22 cellular contexts compared by ENCODE assay signal in genomic region chr9:136084191-136084944, GRCh38. TPM values are rescaled to one million over a fixed set of nuclear protein-coding genes. Genes with fewer than 3 reads are reported as not detected.
A peak's percentile ranks its signal among the peaks of the same experiment; 100 is the strongest.
DNase-seq lines count a peak whose midpoint lies in the region; ATAC-seq, FAIRE-seq and TF ChIP-seq lines count a peak whose summit lies in the region.
"Had no signal": no experiment of that assay in that cellular context is flagged by ENCODE, and none has a peak within 500 bp of the region (broad histone marks: within the 10 kb centered on the region; RNA-seq: fewer than 3 reads in every experiment).

No MANE protein-coding gene starts in this region.

- FAIRE-seq in K562 (lab: Jason Lieb, UNC) = no peak
- FAIRE-seq: pancreas had no signal

- H3K4me2 ChIP-seq in K562 (ENCODE audit: insufficient read depth, low read length) = no peak overlapping the region
- H3K4me2 ChIP-seq: GM23338, KMS-11 had no signal

- TF ChIP-seq EP300 in K562 (IDR thresholded peaks at IDR 0.05; ENCODE audit: low read length) = no peak

- H3K9me3 ChIP-seq in heart right ventricle (no peaks in the 10 kb centered on the region), right atrium auricular region (no peaks in the 10 kb centered on the region), K562 (replicated peaks; ENCODE audit: control insufficient read depth, insufficient read depth, low read depth, low read length) (no peaks in the 10 kb centered on the region)
- H3K9me3 ChIP-seq: heart left ventricle, pancreas, tibial artery had no signal

- intact Hi-C loops in heart right ventricle (cut with DNase I) = no loop called here
- intact Hi-C loops in K562 (cut with micrococcal nuclease) = no loop called here
- intact Hi-C loops in posterior vena cava (cut with DNase I) = no loop called here

- TF ChIP-seq CTCF in heart right ventricle (IDR thresholded peaks at IDR 0.05) = no peak
- TF ChIP-seq CTCF in right atrium auricular region (IDR thresholded peaks at IDR 0.05) = no peak
- TF ChIP-seq CTCF in K562 (IDR thresholded peaks at IDR 0.05 in 2 of 3, conservative IDR thresholded peaks at IDR 0.05 in 1 of 3; ENCODE audit: insufficient read depth in 2 of 3, low read depth in 1 of 3, low read length in 3 of 3) = no peak

- CTCF ChIA-PET in K562 (lab: Yijun Ruan, JAX; ENCODE audit: low intra/inter-chr PET ratio) = no interaction called here

- in situ Hi-C loops in K562 (cut with MboI) = no loop called here

- 84 to 88% methylated on average over 30 of the region's 30 CpGs for WGBS in heart right ventricle, 2 donors
- WGBS in K562 (ENCODE audit: insufficient coverage, low coverage, missing lambda C conversion rate) = 83% methylated on average over 27 of the region's 30 CpGs

- no peak overlapping the region for H2AFZ ChIP-seq in K562 (ENCODE audit: low read depth, low read length)
- H2AFZ ChIP-seq: GM23338 had no signal

- peak; percentile 4 to 11 for DNase-seq in heart right ventricle
- DNase-seq in right atrium auricular region (ENCODE audit: low spot score) = no peak
- peak; percentile 59 for DNase-seq in ELF-1 (ENCODE audit: low read depth, low spot score)
- DNase-seq in K562 (ENCODE audit: extremely low read depth in 1 of 4, low spot score in 3 of 4) = no peak
- DNase-seq in posterior vena cava (ENCODE audit: low spot score) = peak; percentile 79
- no peak for DNase-seq in DMS53 treated with DMSO at 0.1 percent for 48 hours (lab: John Stamatoyannopoulos, UW; ENCODE audit: unreplicated experiment)
- DNase-seq in AG08395 (ENCODE audit: low spot score) = no peak
- DNase-seq in T-helper 9 cell = no peak
- DNase-seq: activated CD8-positive, alpha-beta memory T cell treated with anti-CD3 and anti-CD28 coated beads, Interleukin-2, amount 50 U/mL, for 4 hours; foreskin fibroblast; naive B cell; NCI-H1694; NCI-H69; stimulated activated CD4-positive, alpha-beta T cell treated with anti-CD3 and anti-CD28 coated beads, Interleukin-15, amount 100 ng/mL, for 24 hours; stimulated activated naive CD8-positive, alpha-beta T cell treated with anti-CD3 and anti-CD28 coated beads, Interleukin-15, amount 100 ng/mL, for 72 hours had no signal

- peaks cover 0 to 14% (median 0%) of the 10 kb centered on the region in 9 donors for H3K36me3 ChIP-seq in heart right ventricle
- no peaks in the 10 kb centered on the region for H3K36me3 ChIP-seq in right atrium auricular region
- peaks cover 46% of the 10 kb centered on the region; the same call in 1 of the 3 replicates for H3K36me3 ChIP-seq in K562 (ENCODE audit: control insufficient read depth, insufficient read depth, low read length)
- H3K36me3 ChIP-seq: pancreas had no signal

- peaks cover 5% of the 10 kb centered on the region for H3K9me1 ChIP-seq in K562 (ENCODE audit: control insufficient read depth, insufficient read depth, low read length)

- ATAC-seq in heart right ventricle (no peak), K562 (no peak; the same call in 2 of the 3 replicates)
- ATAC-seq: GM23338; heart left ventricle; left colon; pancreas; stimulated activated naive CD8-positive, alpha-beta T cell treated with anti-CD3 and anti-CD28 coated beads, Interleukin-15, amount 100 ng/mL, for 72 hours had no signal

- 0 out of 4 replicates have a peak overlapping the region, but pooled peaks of 1 of the 2 experiments have one; percentile 69 for H3K9ac ChIP-seq in K562 (ENCODE audit: insufficient read depth in 1 of 2, low read depth in 2 of 2, low read length in 2 of 2)
- H3K9ac ChIP-seq: KMS-11 had no signal

- no peak overlapping the region for H3K4me3 ChIP-seq in heart right ventricle
- H3K4me3 ChIP-seq in right atrium auricular region = no peak overlapping the region
- H3K4me3 ChIP-seq in K562 = no peak overlapping the region
- H3K4me3 ChIP-seq: GM23338, heart left ventricle, pancreas, tibial artery had no signal

- no peak for TF ChIP-seq RAD21 in K562 (CRISPR knock-in tag; conservative IDR thresholded peaks at IDR 0.05 in 1 of 2, IDR thresholded peaks at IDR 0.05 in 1 of 2)

- H3K27ac ChIP-seq in heart right ventricle = no peak overlapping the region
- H3K27ac ChIP-seq in right atrium auricular region = no peak overlapping the region
- no peak overlapping the region for H3K27ac ChIP-seq in K562 (ENCODE audit: extremely low read depth, low read depth, low read length)
- H3K27ac ChIP-seq: epithelial cell of prostate, KMS-11, pancreas had no signal

- peaks cover 97% of the 10 kb centered on the region for H3K79me2 ChIP-seq in K562 (ENCODE audit: control insufficient read depth, insufficient read depth, low read length)

- POLR2A ChIA-PET in K562 (lab: Yijun Ruan, JAX) = no interaction called here

- TF ChIP-seq POLR2A in K562 (conservative IDR thresholded peaks at IDR 0.05) = no peak

- H3K4me1 ChIP-seq in heart right ventricle = peaks cover 50 to 96% (median 85%) of the 10 kb centered on the region in 9 donors
- peaks cover 0 to 74% of the 10 kb centered on the region in 2 donors for H3K4me1 ChIP-seq in right atrium auricular region
- peaks cover 0 to 86% of the 10 kb centered on the region in 2 experiments; a peak in 2 of 5 replicates for H3K4me1 ChIP-seq in K562 (replicated peaks in 1 of 2; ENCODE audit: control insufficient read depth in 2 of 2, insufficient read depth in 2 of 2, low read length in 2 of 2)

- H4K20me1 ChIP-seq in K562 (replicated peaks; ENCODE audit: control insufficient read depth, insufficient read depth, low read length) = peaks cover 56% of the 10 kb centered on the region

- no TSS peak for BruUV-seq in K562 (replicated peaks; lab: Mats Ljungman, UMichigan)

- H3K27me3 ChIP-seq in heart right ventricle (no peaks in the 10 kb centered on the region), right atrium auricular region (no peaks in the 10 kb centered on the region), K562 (ENCODE audit: control insufficient read depth in 2 of 2, insufficient read depth in 2 of 2, low read length in 2 of 2) (no peaks in the 10 kb centered on the region)
- H3K27me3 ChIP-seq: heart left ventricle, pancreas, tibial artery had no signal

TF ChIP-seq in K562, 482 proteins besides CTCF, POLR2A, EP300 and RAD21 (continues in another document):
- TF ChIP-seq THAP7 (CRISPR knock-in tag; IDR thresholded peaks at IDR 0.05) (no peak), POLR2G (IDR thresholded peaks at IDR 0.05; ENCODE audit: low read depth, low read length) (peak; percentile 32; the same call in 1 of the 2 replicates), EWSR1 (IDR thresholded peaks at IDR 0.05; ENCODE audit: borderline replicate concordance, low read depth, partially characterized antibody) (no peak)

RNA-seq across cellular contexts. Expression of gene NACC2, which starts 10.7 kb away (rescaled TPM):
- total RNA-seq in heart right ventricle (10 to 100 TPM; 32.0 to 55.1 (median 41.1) TPM), right atrium auricular region (10 to 100 TPM; 49.1 to 55.5 TPM), K562 (2014; rRNA removed) (16.6 and 21.1 TPM in 2 replicates), K562 (2014; rRNA removed; fragmentation: Illumina TruSeq; extraction: Trizol) (4.4 and 4.8 TPM in 2 replicates), K562 (2015; rRNA removed; fragmentation: Illumina TruSeq; extraction: Trizol) (9.9 and 10.1 TPM in 2 replicates), K562 (2021) (22.2 and 25.1 TPM in 2 replicates), posterior vena cava (10 to 100 TPM; 73.5 to 77.7 TPM)
- polyA plus RNA-seq in heart right ventricle (10 to 100 TPM; 15.6 to 16.5 TPM), K562 (2011; rRNA removed) (5.6 TPM in 2 replicates), K562 (2014; fragmentation: Illumina TruSeq; extraction: Trizol) (5.2 and 8.0 TPM in 2 replicates), K562 (2014; fragmentation: Nextera tagmentation; extraction: Ambion mirVana) (under 1 TPM; 0.70 to 0.73 TPM), K562 (2014; rRNA removed) (11.7 and 12.5 TPM in 2 replicates)
- total RNA-seq in K562 (2011; cell fraction: chromatin; rRNA removed; ENCODE audit: low replicate concordance) = 15.2 and 27.2 TPM in 2 replicates
- 17.0 and 18.7 TPM in 2 replicates for total RNA-seq in K562 (2011; cell fraction: nucleolus; rRNA removed)
- total RNA-seq in K562 (2011; cell fraction: nucleoplasm; rRNA removed) = 10.7 and 13.6 TPM in 2 replicates
- 7.2 and 16.2 TPM in 2 replicates for polyA plus RNA-seq in K562 (2011; cell fraction: cytosol; rRNA removed)
- polyA plus RNA-seq in K562 (2011; cell fraction: nucleus; rRNA removed) = 14.6 and 26.1 TPM in 2 replicates
- polyA plus RNA-seq in K562 (2012) = 9.1 and 10.5 TPM in 2 replicates
- 5.4 and 11.8 TPM in 2 replicates for polyA minus RNA-seq in K562 (2011; rRNA and poly(A)+ RNA removed)
- polyA minus RNA-seq in K562 (2011; cell fraction: cytosol; rRNA and poly(A)+ RNA removed) = 12.6 and 13.9 TPM in 2 replicates
- 5.9 and 6.5 TPM in 2 replicates for polyA minus RNA-seq in K562 (2011; cell fraction: nucleus; rRNA and poly(A)+ RNA removed)

RNA-seq across cellular contexts. Expression of gene TMEM250, which starts 34.3 kb away (rescaled TPM):
- total RNA-seq in heart right ventricle (10 to 100 TPM; 12.7 to 24.3 (median 15.4) TPM), right atrium auricular region (10 to 100 TPM; 20.3 to 29.3 TPM), K562 (2014; rRNA removed) (44.6 and 51.3 TPM in 2 replicates), K562 (2014; rRNA removed; fragmentation: Illumina TruSeq; extraction: Trizol) (6.2 and 6.7 TPM in 2 replicates), K562 (2015; rRNA removed; fragmentation: Illumina TruSeq; extraction: Trizol) (21.6 and 23.3 TPM in 2 replicates), K562 (2021) (40.6 and 43.1 TPM in 2 replicates), posterior vena cava (10 to 100 TPM; 25.0 to 29.1 TPM)
- polyA plus RNA-seq in heart right ventricle (10 to 100 TPM in 1 of 2 donors, 1 to 10 TPM in 1; 9.7 to 26.4 TPM), K562 (2011; rRNA removed) (11.5 and 12.2 TPM in 2 replicates), K562 (2014; fragmentation: Illumina TruSeq; extraction: Trizol) (9.8 and 16.8 TPM in 2 replicates), K562 (2014; fragmentation: Nextera tagmentation; extraction: Ambion mirVana) (under 1 TPM; 0.32 to 0.64 TPM), K562 (2014; rRNA removed) (25.1 and 28.0 TPM in 2 replicates)
- total RNA-seq in K562 (2011; cell fraction: chromatin; rRNA removed; ENCODE audit: low replicate concordance) = 9.3 and 37.6 TPM in 2 replicates
- total RNA-seq in K562 (2011; cell fraction: nucleolus; rRNA removed) = 42.5 and 42.8 TPM in 2 replicates
- 19.5 and 20.3 TPM in 2 replicates for total RNA-seq in K562 (2011; cell fraction: nucleoplasm; rRNA removed)
- polyA plus RNA-seq in K562 (2011; cell fraction: cytosol; rRNA removed) = 15.5 and 50.0 TPM in 2 replicates
- polyA plus RNA-seq in K562 (2011; cell fraction: nucleus; rRNA removed) = 27.4 and 47.1 TPM in 2 replicates
- 27.5 and 33.5 TPM in 2 replicates for polyA plus RNA-seq in K562 (2012)
- polyA minus RNA-seq in K562 (2011; rRNA and poly(A)+ RNA removed) = 4.9 and 9.2 TPM in 2 replicates
- 18.4 and 21.8 TPM in 2 replicates for polyA minus RNA-seq in K562 (2011; cell fraction: cytosol; rRNA and poly(A)+ RNA removed)
- polyA minus RNA-seq in K562 (2011; cell fraction: nucleus; rRNA and poly(A)+ RNA removed) = 18.7 and 25.0 TPM in 2 replicates

Comparison
In these comparisons a context has a peak if more than half of its experiments do, and no peak if none do; other contexts are left out.
1. DNase-seq: peak in heart right ventricle (2 of 2), ELF-1 (single experiment) and posterior vena cava (single experiment); none in right atrium auricular region (single experiment), K562 (0 of 4), DMS53 treated with DMSO at 0.1 percent for 48 hours (single experiment), AG08395 (single experiment) and T-helper 9 cell (single experiment).